Comparison of ENCODE assay signal across 8 cellular contexts in the genomic region with DNA sequence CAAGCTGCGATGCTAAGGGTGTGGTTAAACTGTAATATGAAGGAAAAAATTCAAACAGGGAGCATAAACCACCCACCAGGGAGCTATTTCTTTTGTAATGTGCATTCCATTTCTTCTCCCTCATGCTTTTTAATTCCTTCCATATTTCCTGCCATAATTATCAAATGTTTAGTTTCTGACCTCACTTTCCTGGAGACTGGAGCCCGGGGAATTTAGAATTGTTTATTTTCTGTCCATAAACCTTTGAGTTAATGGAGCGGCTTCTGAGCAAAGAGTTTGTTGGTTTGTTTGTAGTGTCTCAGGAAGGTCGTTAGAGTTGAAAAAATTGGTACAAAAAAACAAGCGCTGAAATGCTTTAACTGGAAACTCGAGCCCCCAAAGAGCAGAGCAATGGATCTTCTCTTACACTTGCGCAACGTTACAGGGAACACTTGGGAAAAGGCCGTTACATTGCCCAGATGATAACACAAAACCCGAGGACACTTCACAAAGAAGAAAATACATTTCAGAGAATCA. TPM values are rescaled to one million over a fixed set of nuclear protein-coding genes. Genes with fewer than 3 reads are reported as not detected.
DNase-seq lines count a peak whose midpoint lies in the region; ATAC-seq and TF ChIP-seq lines count a peak whose summit lies in the region.

No MANE protein-coding gene starts in this region.

- no peaks in the 10 kb centered on the region for H3K9me2 ChIP-seq in GM23338 (ENCODE audit: insufficient read depth)

- H4K20me1 ChIP-seq in GM23338 (replicated peaks; ENCODE audit: insufficient read depth), result peaks cover 16% of the 10 kb centered on the region

- H3K36me3 ChIP-seq in GM23338 (ENCODE audit: insufficient read depth) (no peaks in the 10 kb centered on the region; the same call in 1 of the 2 replicates), cardiac muscle cell (no peaks in the 10 kb centered on the region)

- H3K9me3 Mint-ChIP-seq in GM23338, result peaks cover 6% of the 10 kb centered on the region; the same call in 2 of the 3 replicates
- H3K9me3 Mint-ChIP-seq in WTC11, result peaks cover 10% of the 10 kb centered on the region

- ATAC-seq in GM23338 (no peak), WTC11 (no peak), sciatic nerve (peak; percentile 80), GM21528 (IDR thresholded peaks at IDR 0.05; ENCODE audit: low FRiP score, unreplicated experiment) (no peak), HG03280 (IDR thresholded peaks at IDR 0.05; ENCODE audit: unreplicated experiment) (no peak), GM21381 (IDR thresholded peaks at IDR 0.05; ENCODE audit: unreplicated experiment) (no peak)

- no peak overlapping the region for H2AFZ ChIP-seq in GM23338

- H3K4me2 ChIP-seq in GM23338, result peak overlapping the region; percentile 93

- H3K4me1 Mint-ChIP-seq in GM23338, result peaks cover 51% of the 10 kb centered on the region
- H3K4me1 Mint-ChIP-seq in WTC11, result peaks cover 52% of the 10 kb centered on the region

- peak overlapping the region; percentile 87 for H3K4me3 ChIP-seq in GM23338
- H3K4me3 ChIP-seq in cardiac muscle cell, result peak overlapping the region; percentile 98

- intact Hi-C loops in sciatic nerve (cut with DNase I), result no loop called here
- intact Hi-C loops in posterior cingulate gyrus (cut with DNase I), result no loop called here

- H3F3A ChIP-seq in GM23338 (replicated peaks; ENCODE audit: low read depth), result peaks cover 8% of the 10 kb centered on the region; the same call in 1 of the 2 replicates

- peak overlapping the region; percentile 75 for H3K27ac ChIP-seq in GM23338 (ENCODE audit: low read depth)
- H3K27ac ChIP-seq in cardiac muscle cell, result peak overlapping the region; percentile 87

- H3K4me1 ChIP-seq in GM23338 (ENCODE audit: insufficient read depth), result peaks cover 37% of the 10 kb centered on the region
- H3K4me1 ChIP-seq in cardiac muscle cell (ENCODE audit: low read depth), result peaks cover 21% of the 10 kb centered on the region

- CTCF ChIA-PET in WTC11 (lab: Charles Lee), result interaction anchor here (1.1 to 2.2 kb wide), 3 partner anchors 11 to 109 kb away, joined by 3 to 11 read pairs (median 7); no protein-coding TSS in a partner anchor

- no peak for DNase-seq in GM23338 (ENCODE audit: low spot score)
- no peak for DNase-seq in WTC11 (ENCODE audit: low spot score)
- peak; percentile 37 to 70 for DNase-seq in cardiac muscle cell (ENCODE audit: low read depth in 1 of 2, low spot score in 1 of 2)
- no peak for DNase-seq in sciatic nerve (ENCODE audit: low spot score)
- DNase-seq in posterior cingulate gyrus, result no peak

- peaks cover 29% of the 10 kb centered on the region for H3K36me3 Mint-ChIP-seq in GM23338 (ENCODE audit: low read depth)
- peaks cover 13% of the 10 kb centered on the region for H3K36me3 Mint-ChIP-seq in WTC11

- H3K27ac Mint-ChIP-seq in GM23338 (peak overlapping the region; percentile 94), WTC11 (peak overlapping the region; percentile 73)

- peak overlapping the region; percentile 95 for H3K4me3 Mint-ChIP-seq in GM23338
- H3K4me3 Mint-ChIP-seq in WTC11, result peak overlapping the region; percentile 90

- POLR2A ChIA-PET in WTC11 (lab: Charles Lee), result interaction anchor here (1.0 to 1.8 kb wide), 6 partner anchors 10 to 354 kb away, joined by 3 to 13 read pairs (median 4); no protein-coding TSS in a partner anchor

- H3K79me2 ChIP-seq in GM23338 (replicated peaks; ENCODE audit: insufficient read depth), result peaks cover 57% of the 10 kb centered on the region

- TF ChIP-seq CTCF in GM23338 (conservative IDR thresholded peaks at IDR 0.05; ENCODE audit: low read depth in 2 of 2), result no peak
- no peak for TF ChIP-seq CTCF in WTC11 (IDR thresholded peaks at IDR 0.05)
- TF ChIP-seq CTCF in cardiac muscle cell (IDR thresholded peaks at IDR 0.05; ENCODE audit: low read depth, low read length), result no peak

- H3K27me3 Mint-ChIP-seq in GM23338 (ENCODE audit: insufficient read depth, low read depth, poor library complexity) (peaks cover 10% of the 10 kb centered on the region), WTC11 (ENCODE audit: low read depth) (no peaks in the 10 kb centered on the region; the same call in 1 of the 2 replicates)

- H3K9me3 ChIP-seq in cardiac muscle cell (ENCODE audit: low read depth), result no peaks in the 10 kb centered on the region

- H3K27me3 ChIP-seq in GM23338 (ENCODE audit: insufficient read depth), result peaks cover 8% of the 10 kb centered on the region; the same call in 1 of the 2 replicates
- H3K27me3 ChIP-seq in cardiac muscle cell, result no peaks in the 10 kb centered on the region

TF ChIP-seq in GM23338, 12 proteins besides CTCF, POLR2A, EP300 and RAD21 (continues in another document):
- TF ChIP-seq, protein P1, sequence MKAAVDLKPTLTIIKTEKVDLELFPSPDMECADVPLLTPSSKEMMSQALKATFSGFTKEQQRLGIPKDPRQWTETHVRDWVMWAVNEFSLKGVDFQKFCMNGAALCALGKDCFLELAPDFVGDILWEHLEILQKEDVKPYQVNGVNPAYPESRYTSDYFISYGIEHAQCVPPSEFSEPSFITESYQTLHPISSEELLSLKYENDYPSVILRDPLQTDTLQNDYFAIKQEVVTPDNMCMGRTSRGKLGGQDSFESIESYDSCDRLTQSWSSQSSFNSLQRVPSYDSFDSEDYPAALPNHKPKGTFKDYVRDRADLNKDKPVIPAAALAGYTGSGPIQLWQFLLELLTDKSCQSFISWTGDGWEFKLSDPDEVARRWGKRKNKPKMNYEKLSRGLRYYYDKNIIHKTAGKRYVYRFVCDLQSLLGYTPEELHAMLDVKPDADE (IDR thresholded peaks at IDR 0.05), result no peak
- TF ChIP-seq, protein P2, sequence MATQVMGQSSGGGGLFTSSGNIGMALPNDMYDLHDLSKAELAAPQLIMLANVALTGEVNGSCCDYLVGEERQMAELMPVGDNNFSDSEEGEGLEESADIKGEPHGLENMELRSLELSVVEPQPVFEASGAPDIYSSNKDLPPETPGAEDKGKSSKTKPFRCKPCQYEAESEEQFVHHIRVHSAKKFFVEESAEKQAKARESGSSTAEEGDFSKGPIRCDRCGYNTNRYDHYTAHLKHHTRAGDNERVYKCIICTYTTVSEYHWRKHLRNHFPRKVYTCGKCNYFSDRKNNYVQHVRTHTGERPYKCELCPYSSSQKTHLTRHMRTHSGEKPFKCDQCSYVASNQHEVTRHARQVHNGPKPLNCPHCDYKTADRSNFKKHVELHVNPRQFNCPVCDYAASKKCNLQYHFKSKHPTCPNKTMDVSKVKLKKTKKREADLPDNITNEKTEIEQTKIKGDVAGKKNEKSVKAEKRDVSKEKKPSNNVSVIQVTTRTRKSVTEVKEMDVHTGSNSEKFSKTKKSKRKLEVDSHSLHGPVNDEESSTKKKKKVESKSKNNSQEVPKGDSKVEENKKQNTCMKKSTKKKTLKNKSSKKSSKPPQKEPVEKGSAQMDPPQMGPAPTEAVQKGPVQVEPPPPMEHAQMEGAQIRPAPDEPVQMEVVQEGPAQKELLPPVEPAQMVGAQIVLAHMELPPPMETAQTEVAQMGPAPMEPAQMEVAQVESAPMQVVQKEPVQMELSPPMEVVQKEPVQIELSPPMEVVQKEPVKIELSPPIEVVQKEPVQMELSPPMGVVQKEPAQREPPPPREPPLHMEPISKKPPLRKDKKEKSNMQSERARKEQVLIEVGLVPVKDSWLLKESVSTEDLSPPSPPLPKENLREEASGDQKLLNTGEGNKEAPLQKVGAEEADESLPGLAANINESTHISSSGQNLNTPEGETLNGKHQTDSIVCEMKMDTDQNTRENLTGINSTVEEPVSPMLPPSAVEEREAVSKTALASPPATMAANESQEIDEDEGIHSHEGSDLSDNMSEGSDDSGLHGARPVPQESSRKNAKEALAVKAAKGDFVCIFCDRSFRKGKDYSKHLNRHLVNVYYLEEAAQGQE (IDR thresholded peaks at IDR 0.05; ENCODE audit: unreplicated experiment), result no peak
- no peak for TF ChIP-seq CREB1 (CRISPR knock-in tag; IDR thresholded peaks at IDR 0.05; ENCODE audit: low read depth)

TF ChIP-seq in WTC11, 78 proteins besides CTCF, POLR2A, EP300 and RAD21:
- TF ChIP-seq, protein P3, sequence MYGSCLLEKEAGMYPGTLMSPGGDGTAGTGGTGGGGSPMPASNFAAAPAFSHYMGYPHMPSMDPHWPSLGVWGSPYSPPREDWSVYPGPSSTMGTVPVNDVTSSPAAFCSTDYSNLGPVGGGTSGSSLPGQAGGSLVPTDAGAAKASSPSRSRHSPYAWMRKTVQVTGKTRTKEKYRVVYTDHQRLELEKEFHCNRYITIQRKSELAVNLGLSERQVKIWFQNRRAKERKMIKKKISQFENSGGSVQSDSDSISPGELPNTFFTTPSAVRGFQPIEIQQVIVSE (CRISPR knock-in tag; IDR thresholded peaks at IDR 0.05; ENCODE audit: borderline replicate concordance), result no peak
- TF ChIP-seq TEAD4 (CRISPR knock-in tag; IDR thresholded peaks at IDR 0.05), result no peak
- no peak for TF ChIP-seq ESRRA (CRISPR knock-in tag; IDR thresholded peaks at IDR 0.05; ENCODE audit: borderline replicate concordance)
- TF ChIP-seq, protein P4, sequence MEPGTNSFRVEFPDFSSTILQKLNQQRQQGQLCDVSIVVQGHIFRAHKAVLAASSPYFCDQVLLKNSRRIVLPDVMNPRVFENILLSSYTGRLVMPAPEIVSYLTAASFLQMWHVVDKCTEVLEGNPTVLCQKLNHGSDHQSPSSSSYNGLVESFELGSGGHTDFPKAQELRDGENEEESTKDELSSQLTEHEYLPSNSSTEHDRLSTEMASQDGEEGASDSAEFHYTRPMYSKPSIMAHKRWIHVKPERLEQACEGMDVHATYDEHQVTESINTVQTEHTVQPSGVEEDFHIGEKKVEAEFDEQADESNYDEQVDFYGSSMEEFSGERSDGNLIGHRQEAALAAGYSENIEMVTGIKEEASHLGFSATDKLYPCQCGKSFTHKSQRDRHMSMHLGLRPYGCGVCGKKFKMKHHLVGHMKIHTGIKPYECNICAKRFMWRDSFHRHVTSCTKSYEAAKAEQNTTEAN (CRISPR knock-in tag; IDR thresholded peaks at IDR 0.05), result no peak
- no peak for TF ChIP-seq RELA (CRISPR knock-in tag; IDR thresholded peaks at IDR 0.05; ENCODE audit: borderline replicate concordance)
- TF ChIP-seq, protein P5, sequence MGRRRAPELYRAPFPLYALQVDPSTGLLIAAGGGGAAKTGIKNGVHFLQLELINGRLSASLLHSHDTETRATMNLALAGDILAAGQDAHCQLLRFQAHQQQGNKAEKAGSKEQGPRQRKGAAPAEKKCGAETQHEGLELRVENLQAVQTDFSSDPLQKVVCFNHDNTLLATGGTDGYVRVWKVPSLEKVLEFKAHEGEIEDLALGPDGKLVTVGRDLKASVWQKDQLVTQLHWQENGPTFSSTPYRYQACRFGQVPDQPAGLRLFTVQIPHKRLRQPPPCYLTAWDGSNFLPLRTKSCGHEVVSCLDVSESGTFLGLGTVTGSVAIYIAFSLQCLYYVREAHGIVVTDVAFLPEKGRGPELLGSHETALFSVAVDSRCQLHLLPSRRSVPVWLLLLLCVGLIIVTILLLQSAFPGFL (CRISPR knock-in tag; IDR thresholded peaks at IDR 0.05; ENCODE audit: borderline replicate concordance), result no peak
- no peak for TF ChIP-seq SP1 (CRISPR knock-in tag; conservative IDR thresholded peaks at IDR 0.05)
TF ChIP-seq in WTC11: peak in this region for 0.

RNA-seq across cellular contexts. Expression of a gene that starts 1.0 kb away (rescaled TPM):
- total RNA-seq in GM23338 (2014; rRNA removed; shearing (Covaris generic)), result 258 and 272 TPM in 2 replicates
- 49.1 and 50.8 TPM in 2 replicates for polyA plus RNA-seq in GM23338 (2016; fragmentation: Nextera tagmentation; extraction: Ambion mirVana)
- 271 to 286 TPM (median 272 TPM) in 3 replicates for total RNA-seq in WTC11 (2021)
- 241 and 353 TPM in 2 replicates for total RNA-seq in cardiac muscle cell
- 142 and 253 TPM in 2 replicates for polyA plus RNA-seq in cardiac muscle cell
- total RNA-seq in sciatic nerve, result 480 TPM

Comparison
In these comparisons a context has a peak if more than half of its experiments do, and no peak if none do; other contexts are left out.
1. DNase-seq: peak in cardiac muscle cell (2 of 2); none in GM23338 (single experiment), WTC11 (single experiment), sciatic nerve (single experiment) and posterior cingulate gyrus (0 of 10).